In genomic region chr1:219433471-219434131, GRCh38 we compare ENCODE assay signal across 1 cellular context.
TF ChIP-seq lines count a peak whose summit lies in the region.

No MANE protein-coding gene starts in this region.

TF ChIP-seq in WTC11, 78 proteins besides CTCF, POLR2A, EP300 and RAD21 (continued from another document):
- no peak for TF ChIP-seq ARID4B (CRISPR knock-in tag; IDR thresholded peaks at IDR 0.05; ENCODE audit: borderline replicate concordance)
- no peak for TF ChIP-seq ATF1 (CRISPR knock-in tag; IDR thresholded peaks at IDR 0.05)
- TF ChIP-seq ZNF425 (CRISPR knock-in tag; conservative IDR thresholded peaks at IDR 0.05) = no peak
- TF ChIP-seq ZSCAN18 (CRISPR knock-in tag; IDR thresholded peaks at IDR 0.05) = no peak
- no peak for TF ChIP-seq EMX1 (CRISPR knock-in tag; IDR thresholded peaks at IDR 0.05)
